In the genomic region with DNA sequence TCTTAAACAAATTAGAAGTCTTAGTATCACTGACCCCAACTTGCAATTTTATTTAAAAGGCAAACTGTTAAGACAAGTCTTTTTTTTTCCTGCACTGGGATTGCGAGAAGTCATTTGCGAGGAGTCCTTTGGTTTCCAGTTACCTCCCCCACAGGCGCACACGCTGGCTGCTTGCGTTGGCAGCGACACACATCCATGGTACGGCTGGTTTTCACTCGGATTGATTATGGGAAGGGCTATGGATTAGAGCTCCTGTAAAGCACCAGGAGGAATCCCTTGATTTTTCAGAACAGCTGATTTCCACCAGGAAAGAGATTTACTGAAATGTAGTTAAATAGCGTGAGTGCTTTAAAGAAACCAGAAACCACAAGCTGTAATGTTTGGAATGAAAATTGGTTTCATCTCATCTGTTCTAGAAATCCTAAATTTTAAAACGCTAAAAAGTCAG, we compare ENCODE assay signal across 1 cellular context.
TF ChIP-seq lines count a peak whose summit lies in the region.

No MANE protein-coding gene starts in this region.

TF ChIP-seq in SK-N-SH treated with all-trans-retinoic acid at 6 μM for 48 hours, 23 proteins besides CTCF, POLR2A, EP300 and RAD21 (continued from another document):
- no peak for TF ChIP-seq ZNF8 (CRISPR knock-in tag; IDR thresholded peaks at IDR 0.05)
- TF ChIP-seq, protein P1, sequence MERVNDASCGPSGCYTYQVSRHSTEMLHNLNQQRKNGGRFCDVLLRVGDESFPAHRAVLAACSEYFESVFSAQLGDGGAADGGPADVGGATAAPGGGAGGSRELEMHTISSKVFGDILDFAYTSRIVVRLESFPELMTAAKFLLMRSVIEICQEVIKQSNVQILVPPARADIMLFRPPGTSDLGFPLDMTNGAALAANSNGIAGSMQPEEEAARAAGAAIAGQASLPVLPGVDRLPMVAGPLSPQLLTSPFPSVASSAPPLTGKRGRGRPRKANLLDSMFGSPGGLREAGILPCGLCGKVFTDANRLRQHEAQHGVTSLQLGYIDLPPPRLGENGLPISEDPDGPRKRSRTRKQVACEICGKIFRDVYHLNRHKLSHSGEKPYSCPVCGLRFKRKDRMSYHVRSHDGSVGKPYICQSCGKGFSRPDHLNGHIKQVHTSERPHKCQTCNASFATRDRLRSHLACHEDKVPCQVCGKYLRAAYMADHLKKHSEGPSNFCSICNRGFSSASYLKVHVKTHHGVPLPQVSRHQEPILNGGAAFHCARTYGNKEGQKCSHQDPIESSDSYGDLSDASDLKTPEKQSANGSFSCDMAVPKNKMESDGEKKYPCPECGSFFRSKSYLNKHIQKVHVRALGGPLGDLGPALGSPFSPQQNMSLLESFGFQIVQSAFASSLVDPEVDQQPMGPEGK (CRISPR knock-in tag; IDR thresholded peaks at IDR 0.05; ENCODE audit: borderline replicate concordance), result no peak
- no peak for TF ChIP-seq BACH2 (CRISPR knock-in tag; IDR thresholded peaks at IDR 0.05; ENCODE audit: borderline replicate concordance)
- no peak for TF ChIP-seq ZFP3 (CRISPR knock-in tag; IDR thresholded peaks at IDR 0.05)
TF ChIP-seq in SK-N-SH treated with all-trans-retinoic acid at 6 μM for 48 hours: peak in this region for 0.
